Comparison of ENCODE assay signal across 31 cellular contexts in the genomic region with DNA sequence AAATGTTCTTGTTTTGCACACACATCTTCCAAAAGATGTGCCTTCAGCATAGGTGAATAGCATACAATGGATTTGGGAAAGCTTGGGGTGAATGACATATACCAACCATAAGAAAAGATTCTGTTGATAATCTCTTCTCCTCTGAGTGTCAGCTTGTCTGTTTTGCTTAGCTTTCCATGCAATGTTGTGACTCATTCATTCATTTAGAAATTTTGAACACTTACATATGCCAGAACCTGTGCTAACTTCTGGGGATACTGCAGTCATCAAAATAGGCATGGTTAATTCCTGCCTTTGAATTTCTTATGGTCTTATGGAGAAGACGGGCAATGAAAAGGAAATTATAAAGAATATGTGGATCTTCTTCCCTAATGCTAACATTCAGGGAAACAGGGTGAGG. TPM values are rescaled to one million over a fixed set of nuclear protein-coding genes. Genes with fewer than 3 reads are reported as not detected.
A peak's percentile ranks its signal among the peaks of the same experiment; 100 is the strongest.
DNase-seq lines count a peak whose midpoint lies in the region; ATAC-seq, FAIRE-seq and TF ChIP-seq lines count a peak whose summit lies in the region.
"Had no signal": no experiment of that assay in that cellular context is flagged by ENCODE, and none has a peak within 500 bp of the region (broad histone marks: within the 10 kb centered on the region; RNA-seq: fewer than 3 reads in every experiment).

No MANE protein-coding gene starts in this region.

- no peaks in the 10 kb centered on the region for H3K9me3 ChIP-seq in CD4-positive, alpha-beta memory T cell (ENCODE audit: control insufficient read depth in 1 of 2, low read length in 2 of 2)
- H3K9me3 ChIP-seq in IMR-90 (ENCODE audit: control insufficient read depth, insufficient read depth, low read length), result no peaks in the 10 kb centered on the region
- H3K9me3 ChIP-seq: adrenal gland, BE2C, tibial artery had no signal

- H2AK9ac ChIP-seq in IMR-90 (replicated peaks; ENCODE audit: low read depth, low read length, poor library complexity), result no peak overlapping the region

- H3K27ac ChIP-seq in CD4-positive, alpha-beta memory T cell (ENCODE audit: low read depth, low read length), result no peak overlapping the region
- H3K27ac ChIP-seq in IMR-90 (ENCODE audit: insufficient read depth, low read length), result no peak overlapping the region
- H3K27ac ChIP-seq: adrenal gland, brain microvascular endothelial cell, hepatocyte, skin epidermis, tibial artery had no signal

- H3K14ac ChIP-seq in IMR-90 (replicated peaks; ENCODE audit: low read depth, low read length), result no peak overlapping the region

- ATAC-seq in IMR-90 (ENCODE audit: low read depth) (peak; percentile 39; the same call in 1 of the 2 replicates), natural killer cell (no peak), omental fat pad (ENCODE audit: low FRiP score) (no peak)
- ATAC-seq: left lobe of liver had no signal

- H3K36me3 Mint-ChIP-seq in CD4-positive, alpha-beta memory T cell, result peaks cover 0 to 3% of the 10 kb centered on the region in 2 donors
- H3K36me3 Mint-ChIP-seq in natural killer cell, result peaks cover 9% of the 10 kb centered on the region

- H2BK120ac ChIP-seq in IMR-90 (ENCODE audit: low read depth, low read length), result no peak overlapping the region

- H3K9ac ChIP-seq in IMR-90 (ENCODE audit: low read depth, low read length), result no peak overlapping the region

- peak overlapping the region in 2 of 8 donors; percentile 20 to 30 for H3K4me3 Mint-ChIP-seq in CD4-positive, alpha-beta memory T cell
- peak overlapping the region; percentile 76 for H3K4me3 Mint-ChIP-seq in natural killer cell
- H3K4me3 Mint-ChIP-seq: activated CD4-positive, alpha-beta T cell treated with anti-CD3 and anti-CD28 coated beads, Interleukin-2, amount 10 ng/mL, durations not matched to agents 7 days and 5 days had no signal

- H3K18ac ChIP-seq in IMR-90 (ENCODE audit: low read depth, low read length), result no peak overlapping the region

- TF ChIP-seq CTCF in IMR-90 (conservative IDR thresholded peaks at IDR 0.05; ENCODE audit: low read depth, low read length) (no peak), bronchial epithelial cell (IDR thresholded peaks at IDR 0.05; ENCODE audit: insufficient read depth, low read length, severe bottlenecking) (no peak), natural killer cell (IDR thresholded peaks at IDR 0.05) (no peak), omental fat pad (IDR thresholded peaks at IDR 0.05) (no peak)

- H4K5ac ChIP-seq in IMR-90 (ENCODE audit: low read depth, low read length), result no peak overlapping the region

- CTCF ChIA-PET in CD4-positive, alpha-beta memory T cell (lab: Charles Lee; ENCODE audit: partially characterized antibody), result interaction anchor here (0.5 kb wide), 1 partner anchor 923 kb away, joined by 3 read pairs; no protein-coding TSS in a partner anchor
- CTCF ChIA-PET in IMR-90 (lab: Yijun Ruan, JAX), result interaction anchor here (1.0 kb wide), 1 partner anchor 118 kb away, joined by 3 read pairs; no protein-coding TSS in a partner anchor

- dilution Hi-C loops in IMR-90 (cut with HindIII; ENCODE audit: low sequenced_read_pairs, unreplicated experiment), result no loop called here

- no CpG with 5 or more reads among the region's 1 CpG for WGBS in IMR-90 (ENCODE audit: extremely low coverage in 2 of 2, insufficient read length in 1 of 2), 2 experiments

- TF ChIP-seq POLR2A in IMR-90 (IDR thresholded peaks at IDR 0.05; ENCODE audit: low read depth, low read length), result no peak

- no peaks in the 10 kb centered on the region for H3K27me3 ChIP-seq in CD4-positive, alpha-beta memory T cell (ENCODE audit: insufficient read depth, low read length)
- H3K27me3 ChIP-seq in IMR-90 (ENCODE audit: control insufficient read depth, insufficient read depth, low read length), result no peaks in the 10 kb centered on the region
- no peaks in the 10 kb centered on the region for H3K27me3 ChIP-seq in bronchial epithelial cell (ENCODE audit: control insufficient read depth, insufficient read depth, low read length)
- H3K27me3 ChIP-seq: adrenal gland, BE2C, brain microvascular endothelial cell, hepatocyte, tibial artery had no signal

- no peak overlapping the region for H2BK5ac ChIP-seq in IMR-90 (ENCODE audit: low read depth, low read length, poor library complexity, severe bottlenecking)

- H2AFZ ChIP-seq in IMR-90 (replicated peaks; ENCODE audit: low read length, poor library complexity), result no peak overlapping the region
- H2AFZ ChIP-seq: hepatocyte had no signal

- no peak overlapping the region for H3K4ac ChIP-seq in IMR-90 (ENCODE audit: low read depth, low read length)

- no TSS peak for BruUV-seq in IMR-90 (replicated peaks; lab: Mats Ljungman, UMichigan)

- TF ChIP-seq RAD21 in IMR-90 (IDR thresholded peaks at IDR 0.05; ENCODE audit: low read length), result no peak

- no peak overlapping the region for H2AK5ac ChIP-seq in IMR-90 (ENCODE audit: low read depth, low read length)

- POLR2A ChIA-PET in CD4-positive, alpha-beta memory T cell (lab: Charles Lee; ENCODE audit: partially characterized antibody), result interaction anchor here (1.0 kb wide), 1 partner anchor 14 kb away, joined by 4 read pairs; the partner anchor contains the start of gene ADRB2
- POLR2A ChIA-PET in IMR-90 (lab: Charles Lee; ENCODE audit: unreplicated experiment), result interaction anchor here (1.6 kb wide), 1 partner anchor 14 kb away, joined by 4 read pairs; the partner anchor contains the start of gene ADRB2

- no peak overlapping the region for H3K4me2 ChIP-seq in IMR-90 (ENCODE audit: low read depth, low read length)
- H3K4me2 ChIP-seq: hepatocyte had no signal

- H3K4me3 ChIP-seq in CD4-positive, alpha-beta memory T cell (ENCODE audit: low read length in 2 of 2), result no peak overlapping the region
- H3K4me3 ChIP-seq in IMR-90 (ENCODE audit: insufficient read depth, low read depth, low read length), result no peak overlapping the region
- no peak overlapping the region for H3K4me3 ChIP-seq in bronchial epithelial cell (ENCODE audit: low read depth, low read length)
- H3K4me3 ChIP-seq: adrenal gland, GM12878, hepatocyte, skin epidermis, tibial artery had no signal

- H4K91ac ChIP-seq in IMR-90 (ENCODE audit: insufficient read depth, low read depth, low read length), result no peak overlapping the region

- no peak overlapping the region for H4K8ac ChIP-seq in IMR-90 (ENCODE audit: low read depth in 2 of 2, low read length in 2 of 2)

- no peaks in the 10 kb centered on the region for H4K20me1 ChIP-seq in IMR-90 (ENCODE audit: insufficient read depth, low read length)

- H3K4me1 ChIP-seq in CD4-positive, alpha-beta memory T cell (ENCODE audit: insufficient read depth, low read length), result peaks cover 33% of the 10 kb centered on the region
- H3K4me1 ChIP-seq in IMR-90 (ENCODE audit: control insufficient read depth, insufficient read depth, low read length), result peaks cover 9% of the 10 kb centered on the region; the same call in 1 of the 2 replicates
- H3K4me1 ChIP-seq: adrenal gland, BE2C, tibial artery had no signal

- no peak overlapping the region for H2BK15ac ChIP-seq in IMR-90 (ENCODE audit: low read depth, low read length)

- H3K4me1 Mint-ChIP-seq in CD4-positive, alpha-beta memory T cell, result peaks cover 36 to 91% (median 55%) of the 10 kb centered on the region in 4 donors
- H3K4me1 Mint-ChIP-seq in natural killer cell, result peaks cover 93 to 97% of the 10 kb centered on the region in 2 donors

- no peak overlapping the region for H3K23ac ChIP-seq in IMR-90 (ENCODE audit: low read depth, low read length)

- no peak for FAIRE-seq in bronchial epithelial cell (lab: Jason Lieb, UNC)
- FAIRE-seq: colon, GM12878 had no signal

- H3K79me1 ChIP-seq in IMR-90 (ENCODE audit: low read depth in 1 of 2, low read length in 2 of 2), result peaks cover 3 to 18% of the 10 kb centered on the region in 2 experiments

- no peaks in the 10 kb centered on the region for H3K9me3 Mint-ChIP-seq in CD4-positive, alpha-beta memory T cell
- H3K9me3 Mint-ChIP-seq in natural killer cell, result no peaks in the 10 kb centered on the region
- H3K9me3 Mint-ChIP-seq: activated CD4-positive, alpha-beta T cell treated with anti-CD3 and anti-CD28 coated beads, Interleukin-2, amount 10 ng/mL, durations not matched to agents 7 days and 5 days had no signal

- peaks cover 13% of the 10 kb centered on the region for H3K9me1 ChIP-seq in IMR-90 (ENCODE audit: insufficient read depth, low read length)

- H2BK20ac ChIP-seq in IMR-90 (ENCODE audit: low read depth, low read length), result no peak overlapping the region

- DNase-seq in CD4-positive, alpha-beta memory T cell, result no peak
- peak; percentile 51 for DNase-seq in IMR-90
- DNase-seq in bronchial epithelial cell (ENCODE audit: low read depth), result peak; percentile 52
- no peak for DNase-seq in natural killer cell
- no peak for DNase-seq in activated CD4-positive, alpha-beta T cell treated with anti-CD3 and anti-CD28 coated beads for 4 hours
- DNase-seq in omental fat pad (ENCODE audit: low spot score), result no peak
- no peak for DNase-seq in NCI-H748 (lab: John Stamatoyannopoulos, UW; ENCODE audit: unreplicated experiment)
- DNase-seq: ACHN; activated CD4-positive, alpha-beta T cell treated with anti-CD3 and anti-CD28 coated beads, Interleukin-2, amount 10 ng/mL, durations not matched to agents 7 days and 5 days; activated naive CD4-positive, alpha-beta T cell; activated T-cell treated with anti-CD3 and anti-CD28 coated beads, Interleukin-2, amount 50 U/mL, for 48 hours; adrenal gland; BE2C; brain microvascular endothelial cell; DND-41; effector CD4-positive, alpha-beta T cell; erythroblast; foreskin melanocyte; KBM-7; NCI-H1417; NCI-H2081 treated with DMSO at 0.1 percent for 48 hours; NCI-H345; NCI-H82; occipital lobe; stimulated activated CD8-positive, alpha-beta memory T cell treated with anti-CD3 and anti-CD28 coated beads, Interleukin-4, amount 100 ng/mL, for 48 hours; tibial artery had no signal

- peak overlapping the region in 4 of 7 donors; percentile 11 to 51 (median 36) for H3K27ac Mint-ChIP-seq in CD4-positive, alpha-beta memory T cell
- peak overlapping the region; percentile 92 to 97 for H3K27ac Mint-ChIP-seq in natural killer cell
- H3K27ac Mint-ChIP-seq: activated CD4-positive, alpha-beta T cell treated with anti-CD3 and anti-CD28 coated beads, Interleukin-2, amount 10 ng/mL, durations not matched to agents 7 days and 5 days had no signal

- intact Hi-C loops in CD4-positive, alpha-beta memory T cell (cut with micrococcal nuclease), result no loop called here
- intact Hi-C loops in IMR-90 (cut with micrococcal nuclease), result no loop called here
- intact Hi-C loops in natural killer cell (cut with micrococcal nuclease), result loop anchor here (5.0 to 10.0 kb wide), 2 partner anchors 117 to 1036 kb away; no protein-coding TSS in a partner anchor

- H3K36me3 ChIP-seq in CD4-positive, alpha-beta memory T cell (ENCODE audit: insufficient read depth, low read length), result no peaks in the 10 kb centered on the region
- no peaks in the 10 kb centered on the region for H3K36me3 ChIP-seq in IMR-90 (ENCODE audit: control insufficient read depth, insufficient read depth, low read length)
- peaks cover 10% of the 10 kb centered on the region for H3K36me3 ChIP-seq in bronchial epithelial cell (ENCODE audit: control insufficient read depth, insufficient read depth, low read length)
- H3K36me3 ChIP-seq: adrenal gland, BE2C, brain microvascular endothelial cell, tibial artery had no signal

- H3K56ac ChIP-seq in IMR-90 (ENCODE audit: extremely low read depth, insufficient read depth, low read length), result no peak overlapping the region

- peaks cover 0 to 1% of the 10 kb centered on the region in 2 donors for H3K27me3 Mint-ChIP-seq in CD4-positive, alpha-beta memory T cell
- no peaks in the 10 kb centered on the region for H3K27me3 Mint-ChIP-seq in natural killer cell (ENCODE audit: low read depth in 2 of 2)

- in situ Hi-C loops in IMR-90 (cut with MboI; ENCODE audit: low sequenced_read_pairs), result no loop called here

RNA-seq across cellular contexts. Expression of gene ADRB2, which starts 14.1 kb away (rescaled TPM):
- 1 to 10 TPM; 5.6 to 6.1 TPM for total RNA-seq in CD4-positive, alpha-beta memory T cell
- 1 to 10 TPM; 3.6 to 5.2 TPM for polyA plus RNA-seq in CD4-positive, alpha-beta memory T cell
- total RNA-seq in IMR-90 (2012; rRNA removed) (3.4 and 4.4 TPM in 2 replicates), bronchial epithelial cell (18.7 and 21.9 TPM in 2 replicates), natural killer cell (10 to 100 TPM; 47.1 to 78.9 (median 60.7) TPM), omental fat pad (10 to 100 TPM; 20.5 to 68.7 (median 37.4) TPM)
- polyA plus RNA-seq in IMR-90 (2012; rRNA removed), result 1.6 and 2.7 TPM in 2 replicates
- polyA plus RNA-seq in IMR-90 (2012; cell fraction: cytosol; rRNA removed), result 1.6 and 1.9 TPM in 2 replicates
- polyA plus RNA-seq in IMR-90 (2012; cell fraction: nucleus; rRNA removed; ENCODE audit: low replicate concordance), result 2.0 and 2.4 TPM in 2 replicates

Comparison
In these comparisons a context has a peak if more than half of its experiments do, and no peak if none do; other contexts are left out.
1. DNase-seq: peak in IMR-90 (single experiment) and bronchial epithelial cell (single experiment); none in CD4-positive, alpha-beta memory T cell (0 of 5), natural killer cell (single experiment), activated CD4-positive, alpha-beta T cell treated with anti-CD3 and anti-CD28 coated beads for 4 hours (0 of 2), omental fat pad (single experiment) and NCI-H748 (single experiment).